In the genomic region with DNA sequence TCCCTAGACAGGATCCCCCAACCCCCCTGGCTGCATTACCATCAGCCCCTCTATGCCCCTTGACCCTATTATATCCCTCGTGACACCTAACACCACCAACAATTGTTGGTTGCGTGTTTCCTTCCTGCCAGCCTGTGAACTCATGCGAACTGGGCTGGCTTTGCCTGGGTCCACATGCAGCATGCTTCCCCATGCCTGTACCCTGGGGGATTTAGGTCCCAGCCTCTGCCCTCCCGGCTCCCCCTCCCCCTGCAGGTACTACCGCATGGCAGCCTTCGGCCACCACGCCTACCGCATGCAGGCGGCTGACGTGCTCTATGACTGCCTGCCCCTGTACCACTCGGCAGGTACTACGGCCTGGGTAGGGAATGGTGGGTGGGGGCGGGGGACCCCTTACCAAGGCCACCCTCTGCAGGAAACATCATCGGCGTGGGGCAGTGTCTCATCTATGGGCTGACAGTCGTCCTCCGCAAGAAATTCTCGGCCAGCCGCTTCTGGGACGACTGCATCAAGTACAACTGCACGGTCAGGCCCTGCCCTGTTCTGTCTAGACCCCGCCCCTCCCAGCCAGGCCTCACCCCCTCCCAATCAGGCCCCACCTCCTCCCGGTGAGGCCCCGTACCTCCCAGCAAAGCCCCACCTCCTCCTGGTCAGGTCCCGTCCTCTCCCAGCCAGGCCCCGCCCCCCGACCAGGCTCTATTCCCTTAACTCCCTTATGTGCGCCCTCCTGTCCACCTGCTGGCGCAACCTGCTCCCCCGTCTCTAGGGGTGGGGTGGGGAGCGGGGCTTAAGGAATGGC, we compare ENCODE assay signal across 8 cellular contexts. TPM values are rescaled to one million over a fixed set of nuclear protein-coding genes. Genes with fewer than 3 reads are reported as not detected.
A peak's percentile ranks its signal among the peaks of the same experiment; 100 is the strongest.
DNase-seq lines count a peak whose midpoint lies in the region; ATAC-seq and TF ChIP-seq lines count a peak whose summit lies in the region.

No MANE protein-coding gene starts in this region.

- no peaks in the 10 kb centered on the region for H3K9me3 Mint-ChIP-seq in activated CD4-positive, alpha-beta T cell treated with anti-CD3 and anti-CD28 coated beads, Interleukin-2, amount 10 ng/mL, durations not matched to agents 7 days and 5 days
- H3K9me3 Mint-ChIP-seq in T-helper 2 cell treated with Interferon-gamma antibody and Interleukin-4, amounts not matched to agents 5 μg/mL and 100 μg/mL, for 36 hours: no peaks in the 10 kb centered on the region

- no peak overlapping the region for H3K4me3 Mint-ChIP-seq in activated CD4-positive, alpha-beta T cell treated with anti-CD3 and anti-CD28 coated beads, Interleukin-2, amount 10 ng/mL, durations not matched to agents 7 days and 5 days
- no peak overlapping the region for H3K4me3 Mint-ChIP-seq in T-helper 2 cell treated with Interferon-gamma antibody and Interleukin-4, amounts not matched to agents 5 μg/mL and 100 μg/mL, for 36 hours

- no peaks in the 10 kb centered on the region for H3K36me3 Mint-ChIP-seq in activated CD4-positive, alpha-beta T cell treated with anti-CD3 and anti-CD28 coated beads, Interleukin-2, amount 10 ng/mL, durations not matched to agents 7 days and 5 days (ENCODE audit: low read depth)
- no peaks in the 10 kb centered on the region for H3K36me3 Mint-ChIP-seq in T-helper 2 cell treated with Interferon-gamma antibody and Interleukin-4, amounts not matched to agents 5 μg/mL and 100 μg/mL, for 36 hours (ENCODE audit: low read depth)

- TF ChIP-seq POLR2A in GM18505 (IDR thresholded peaks at IDR 0.05; ENCODE audit: borderline replicate concordance, extremely low read depth, insufficient read depth, insufficient read length): no peak

- peak; percentile 94 for ATAC-seq in left lobe of liver
- no peak for ATAC-seq in GM18505 (IDR thresholded peaks at IDR 0.05; ENCODE audit: unreplicated experiment)

- CTCF ChIA-PET in activated CD4-positive, alpha-beta T cell treated with anti-CD3 and anti-CD28 coated beads, Interleukin-2, amount 10 ng/mL, durations not matched to agents 7 days and 5 days (lab: Charles Lee): interaction anchor here (1.5 kb wide), 1 partner anchor 8 kb away, joined by 5 read pairs; no protein-coding TSS in a partner anchor

- peaks cover 24% of the 10 kb centered on the region for H3K4me1 Mint-ChIP-seq in activated CD4-positive, alpha-beta T cell treated with anti-CD3 and anti-CD28 coated beads, Interleukin-2, amount 10 ng/mL, durations not matched to agents 7 days and 5 days
- peaks cover 23% of the 10 kb centered on the region for H3K4me1 Mint-ChIP-seq in T-helper 2 cell treated with Interferon-gamma antibody and Interleukin-4, amounts not matched to agents 5 μg/mL and 100 μg/mL, for 36 hours (ENCODE audit: low read depth)

- POLR2A ChIA-PET in activated CD4-positive, alpha-beta T cell treated with anti-CD3 and anti-CD28 coated beads, Interleukin-2, amount 10 ng/mL, durations not matched to agents 7 days and 5 days (lab: Charles Lee): no interaction called here

- no peak overlapping the region for H3K27ac Mint-ChIP-seq in activated CD4-positive, alpha-beta T cell treated with anti-CD3 and anti-CD28 coated beads, Interleukin-2, amount 10 ng/mL, durations not matched to agents 7 days and 5 days
- peak overlapping the region; percentile 67 for H3K27ac Mint-ChIP-seq in T-helper 2 cell treated with Interferon-gamma antibody and Interleukin-4, amounts not matched to agents 5 μg/mL and 100 μg/mL, for 36 hours

- no peaks in the 10 kb centered on the region for H3K27me3 Mint-ChIP-seq in activated CD4-positive, alpha-beta T cell treated with anti-CD3 and anti-CD28 coated beads, Interleukin-2, amount 10 ng/mL, durations not matched to agents 7 days and 5 days
- no peaks in the 10 kb centered on the region for H3K27me3 Mint-ChIP-seq in T-helper 2 cell treated with Interferon-gamma antibody and Interleukin-4, amounts not matched to agents 5 μg/mL and 100 μg/mL, for 36 hours (ENCODE audit: low read depth)

- peak; percentile 59 for DNase-seq in activated CD4-positive, alpha-beta T cell treated with anti-CD3 and anti-CD28 coated beads for 1 hour
- no peak for DNase-seq in activated CD4-positive, alpha-beta T cell treated with anti-CD3 and anti-CD28 coated beads, Interleukin-2, amount 10 ng/mL, durations not matched to agents 7 days and 5 days
- peak; percentile 41 for DNase-seq in T-helper 2 cell treated with Interferon-gamma antibody and Interleukin-4, amounts not matched to agents 5 μg/mL and 100 μg/mL, for 36 hours (ENCODE audit: low spot score)
- DNase-seq in amniotic epithelial cell (ENCODE audit: low read depth) (peak; percentile 33), left lobe of liver (ENCODE audit: low spot score) (peak; percentile 69), dedifferentiated amniotic fluid mesenchymal stem cell (ENCODE audit: extremely low spot score) (no peak)
- DNase-seq in stimulated activated CD8-positive, alpha-beta memory T cell treated with anti-CD3 and anti-CD28 coated beads, Interleukin-15, amount 100 ng/mL, for 4 hours (ENCODE audit: low read depth in 2 of 2): peak; percentile 54 to 65

RNA-seq across cellular contexts. Expression of a gene that starts 18.5 kb away (rescaled TPM):
- total RNA-seq in activated CD4-positive, alpha-beta T cell treated with anti-CD3 and anti-CD28 coated beads, Interleukin-2, amount 10 ng/mL, durations not matched to agents 7 days and 5 days: 1 to 10 TPM; 2.1 to 2.8 TPM
- total RNA-seq in left lobe of liver: 7.0 TPM

RNA-seq across cellular contexts. Expression of a gene that starts 22.7 kb away (rescaled TPM):
- total RNA-seq in activated CD4-positive, alpha-beta T cell treated with anti-CD3 and anti-CD28 coated beads, Interleukin-2, amount 10 ng/mL, durations not matched to agents 7 days and 5 days: 10 to 100 TPM; 81.8 to 93.0 TPM
- 38.9 TPM for total RNA-seq in left lobe of liver

RNA-seq across cellular contexts. Expression of a gene that starts 28.1 kb away (rescaled TPM):
- total RNA-seq in activated CD4-positive, alpha-beta T cell treated with anti-CD3 and anti-CD28 coated beads, Interleukin-2, amount 10 ng/mL, durations not matched to agents 7 days and 5 days: not detected
- not detected for total RNA-seq in left lobe of liver

RNA-seq across cellular contexts. Expression of a gene that starts 40.3 kb away (rescaled TPM):
- total RNA-seq in activated CD4-positive, alpha-beta T cell treated with anti-CD3 and anti-CD28 coated beads, Interleukin-2, amount 10 ng/mL, durations not matched to agents 7 days and 5 days: not detected
- 0.15 TPM for total RNA-seq in left lobe of liver

Comparison
In these comparisons a context has a peak if more than half of its experiments do, and no peak if none do; other contexts are left out.
1. DNase-seq: peak in activated CD4-positive, alpha-beta T cell treated with anti-CD3 and anti-CD28 coated beads for 1 hour (single experiment), T-helper 2 cell treated with Interferon-gamma antibody and Interleukin-4, amounts not matched to agents 5 μg/mL and 100 μg/mL, for 36 hours (single experiment), amniotic epithelial cell (single experiment), left lobe of liver (single experiment) and stimulated activated CD8-positive, alpha-beta memory T cell treated with anti-CD3 and anti-CD28 coated beads, Interleukin-15, amount 100 ng/mL, for 4 hours (2 of 2); none in activated CD4-positive, alpha-beta T cell treated with anti-CD3 and anti-CD28 coated beads, Interleukin-2, amount 10 ng/mL, durations not matched to agents 7 days and 5 days (single experiment) and dedifferentiated amniotic fluid mesenchymal stem cell (single experiment).